In genomic region chr1:121230636-121231035, GRCh38 we compare ENCODE assay signal across 1 cellular context.
TF ChIP-seq lines count a peak whose summit lies in the region.

No MANE protein-coding gene starts in this region.

TF ChIP-seq in HEK293, 187 proteins besides CTCF, POLR2A, EP300 and RAD21 (continued from another document):
- peak; percentile 95 for TF ChIP-seq ZNF146 (tag by site-specific recombination; IDR thresholded peaks at IDR 0.05)
